In genomic region chr16:4691666-4692412, GRCh38 we compare ENCODE assay signal across 10 cellular contexts. TPM values are rescaled to one million over a fixed set of nuclear protein-coding genes. Genes with fewer than 3 reads are reported as not detected.
DNase-seq lines count a peak whose midpoint lies in the region; ATAC-seq and TF ChIP-seq lines count a peak whose summit lies in the region.
"Had no signal": no experiment of that assay in that cellular context is flagged by ENCODE, and none has a peak within 500 bp of the region (broad histone marks: within the 10 kb centered on the region; RNA-seq: fewer than 3 reads in every experiment).

No MANE protein-coding gene starts in this region.

- H3K36me3 Mint-ChIP-seq in type B pancreatic cell = no peaks in the 10 kb centered on the region

- no peak overlapping the region for H3K27ac ChIP-seq in right atrium auricular region
- peak overlapping the region; percentile 88 for H3K27ac ChIP-seq in VCaP
- no peak overlapping the region for H3K27ac ChIP-seq in lower lobe of right lung
- H3K27ac ChIP-seq: brain microvascular endothelial cell had no signal

- peaks cover 28% of the 10 kb centered on the region for H3K36me3 ChIP-seq in right atrium auricular region
- peaks cover 51% of the 10 kb centered on the region for H3K36me3 ChIP-seq in lower lobe of right lung

- no peaks in the 10 kb centered on the region for H3K27me3 Mint-ChIP-seq in type B pancreatic cell

- DNase-seq in Right ventricle myocardium inferior (ENCODE audit: missing footprints) = peak; percentile 51
- DNase-seq in right atrium auricular region (ENCODE audit: low spot score) = no peak
- DNase-seq in lower lobe of right lung = peak; percentile 48
- DNase-seq in type B pancreatic cell (ENCODE audit: extremely low spot score, unreplicated experiment) = no peak
- DNase-seq in foreskin fibroblast = no peak
- no peak for DNase-seq in sciatic nerve (ENCODE audit: low spot score)
- DNase-seq in UCSD-AML1 (lab: John Stamatoyannopoulos, UW; ENCODE audit: unreplicated experiment) = no peak
- DNase-seq: brain microvascular endothelial cell, KBM-7 had no signal

- no peaks in the 10 kb centered on the region for H3K4me1 Mint-ChIP-seq in type B pancreatic cell (ENCODE audit: unreplicated experiment)

- H3K27ac Mint-ChIP-seq in type B pancreatic cell = peak overlapping the region; percentile 62

- H3K27me3 ChIP-seq in right atrium auricular region (no peaks in the 10 kb centered on the region), lower lobe of right lung (ENCODE audit: low read depth) (no peaks in the 10 kb centered on the region)
- H3K27me3 ChIP-seq: brain microvascular endothelial cell had no signal

- no peak for ATAC-seq in Right ventricle myocardium inferior
- ATAC-seq in lower lobe of right lung = no peak
- no peak for ATAC-seq in sciatic nerve

- no peak for TF ChIP-seq CTCF in right atrium auricular region (IDR thresholded peaks at IDR 0.05)
- no peak for TF ChIP-seq CTCF in VCaP (conservative IDR thresholded peaks at IDR 0.05)
- TF ChIP-seq CTCF in lower lobe of right lung (IDR thresholded peaks at IDR 0.05) = no peak
- TF ChIP-seq CTCF in type B pancreatic cell (conservative IDR thresholded peaks at IDR 0.05) = no peak
- TF ChIP-seq CTCF in foreskin fibroblast (IDR thresholded peaks at IDR 0.05; ENCODE audit: low read depth, low read length) = no peak

- H3K9me3 ChIP-seq in right atrium auricular region (no peaks in the 10 kb centered on the region), lower lobe of right lung (no peaks in the 10 kb centered on the region)

- intact Hi-C loops in Right ventricle myocardium inferior (cut with DNase I) = loop anchor here (10.0 kb wide), 1 partner anchor 263 kb away; the partner anchor contains the start of gene SEC14L5
- intact Hi-C loops in lower lobe of right lung (cut with DNase I) = no loop called here
- intact Hi-C loops in sciatic nerve (cut with DNase I) = loop anchor here (10.0 kb wide), 1 partner anchor 263 kb away; the partner anchor contains the start of gene SEC14L5

- H3K4me1 ChIP-seq in right atrium auricular region (peaks cover 0 to 41% of the 10 kb centered on the region in 2 donors), lower lobe of right lung (peaks cover 25% of the 10 kb centered on the region)

- H3K4me3 Mint-ChIP-seq in type B pancreatic cell = peak overlapping the region; percentile 66

- no peak overlapping the region for H3K4me3 ChIP-seq in right atrium auricular region
- no peak overlapping the region for H3K4me3 ChIP-seq in lower lobe of right lung
- H3K4me3 ChIP-seq in foreskin fibroblast (ENCODE audit: low read depth in 1 of 2, low read length in 2 of 2) = no peak overlapping the region

- no peaks in the 10 kb centered on the region for H3K9me3 Mint-ChIP-seq in type B pancreatic cell

RNA-seq across cellular contexts. Expression of gene NUDT16L1, which starts 1.5 kb away (rescaled TPM):
- total RNA-seq in Right ventricle myocardium inferior (52.3 TPM), right atrium auricular region (10 to 100 TPM; 25.5 to 61.5 TPM), lower lobe of right lung (27.3 TPM), type B pancreatic cell (ENCODE audit: low replicate concordance) (36.7 and 37.7 TPM in 2 replicates), sciatic nerve (21.3 TPM)

RNA-seq across cellular contexts. Expression of gene ANKS3, which starts 42.2 kb away (rescaled TPM):
- total RNA-seq in Right ventricle myocardium inferior (9.1 TPM), right atrium auricular region (10 to 100 TPM in 1 of 2 donors, 1 to 10 TPM in 1; 6.7 to 13.5 TPM), lower lobe of right lung (20.6 TPM), type B pancreatic cell (ENCODE audit: low replicate concordance) (21.6 and 36.7 TPM in 2 replicates), sciatic nerve (34.4 TPM)

RNA-seq across cellular contexts. Expression of gene DNAAF8, which starts 42.5 kb away (rescaled TPM):
- 1.5 TPM for total RNA-seq in Right ventricle myocardium inferior
- under 1 TPM; 0.39 to 0.44 TPM for total RNA-seq in right atrium auricular region
- 3.4 TPM for total RNA-seq in lower lobe of right lung
- 0.74 and 2.6 TPM in 2 replicates for total RNA-seq in type B pancreatic cell (ENCODE audit: low replicate concordance)
- total RNA-seq in sciatic nerve = 0.31 TPM

Comparison
In these comparisons a context has a peak if more than half of its experiments do, and no peak if none do; other contexts are left out.
1. DNase-seq: peak in Right ventricle myocardium inferior (single experiment) and lower lobe of right lung (single experiment); none in right atrium auricular region (single experiment), type B pancreatic cell (single experiment), foreskin fibroblast (0 of 2), sciatic nerve (single experiment) and UCSD-AML1 (single experiment).